ENCODE assay signal across 1 cellular context in the genomic region with DNA sequence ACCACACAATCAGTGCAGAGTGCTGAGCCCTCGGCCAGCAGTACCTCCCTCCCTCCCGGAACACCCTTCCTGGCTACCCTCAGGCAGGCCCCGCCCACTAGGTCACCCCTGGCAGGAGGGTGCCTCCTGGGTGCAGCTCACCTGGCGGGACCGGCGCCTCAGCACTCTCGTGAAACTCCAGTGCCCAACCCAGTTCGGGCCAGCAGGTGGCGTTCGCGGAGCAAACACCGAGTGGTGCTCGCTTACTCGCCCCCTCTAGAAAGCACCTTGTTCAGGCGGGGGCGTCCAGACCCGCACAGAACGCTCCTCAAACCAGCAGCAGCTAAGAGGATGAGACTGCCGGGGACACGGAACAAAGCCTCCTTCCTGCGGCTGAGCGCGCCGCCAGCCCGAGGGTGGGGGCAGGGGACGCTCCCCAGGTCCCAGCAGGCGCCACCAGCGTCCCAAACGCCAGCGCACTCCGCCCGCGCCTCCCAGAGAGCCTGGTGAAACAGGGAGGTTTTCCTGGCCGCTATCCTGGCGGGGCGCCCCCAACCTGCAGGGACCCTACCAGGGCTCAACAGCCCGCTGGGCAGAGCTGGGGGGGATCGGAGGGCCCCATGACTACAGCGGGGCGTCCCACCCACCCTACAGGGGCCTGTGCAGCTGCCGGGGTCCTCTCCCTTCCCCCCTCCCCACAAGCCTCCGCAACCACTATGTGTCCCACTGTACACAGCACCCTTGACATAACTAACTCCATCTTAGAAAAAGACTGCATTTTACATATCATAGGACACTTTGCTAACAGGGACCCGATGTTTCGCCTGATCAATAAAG.
TF ChIP-seq lines count a peak whose summit lies in the region.

No MANE protein-coding gene starts in this region.

TF ChIP-seq in HepG2, 621 proteins besides CTCF, POLR2A, EP300 and RAD21 (continued from another document and continues in another):
- TF ChIP-seq, protein P1, sequence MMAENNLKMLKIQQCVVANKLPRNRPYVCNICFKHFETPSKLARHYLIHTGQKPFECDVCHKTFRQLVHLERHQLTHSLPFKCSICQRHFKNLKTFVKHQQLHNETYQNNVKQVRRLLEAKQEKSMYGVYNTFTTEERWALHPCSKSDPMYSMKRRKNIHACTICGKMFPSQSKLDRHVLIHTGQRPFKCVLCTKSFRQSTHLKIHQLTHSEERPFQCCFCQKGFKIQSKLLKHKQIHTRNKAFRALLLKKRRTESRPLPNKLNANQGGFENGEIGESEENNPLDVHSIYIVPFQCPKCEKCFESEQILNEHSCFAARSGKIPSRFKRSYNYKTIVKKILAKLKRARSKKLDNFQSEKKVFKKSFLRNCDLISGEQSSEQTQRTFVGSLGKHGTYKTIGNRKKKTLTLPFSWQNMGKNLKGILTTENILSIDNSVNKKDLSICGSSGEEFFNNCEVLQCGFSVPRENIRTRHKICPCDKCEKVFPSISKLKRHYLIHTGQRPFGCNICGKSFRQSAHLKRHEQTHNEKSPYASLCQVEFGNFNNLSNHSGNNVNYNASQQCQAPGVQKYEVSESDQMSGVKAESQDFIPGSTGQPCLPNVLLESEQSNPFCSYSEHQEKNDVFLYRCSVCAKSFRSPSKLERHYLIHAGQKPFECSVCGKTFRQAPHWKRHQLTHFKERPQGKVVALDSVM (CRISPR knock-in tag; IDR thresholded peaks at IDR 0.05): no peak
- TF ChIP-seq CBFB (CRISPR knock-in tag; IDR thresholded peaks at IDR 0.05): no peak
- no peak for TF ChIP-seq CHCHD3 (CRISPR knock-in tag; IDR thresholded peaks at IDR 0.05)
- peak; percentile 61; the same call in 1 of the 2 replicates for TF ChIP-seq KDM3A (CRISPR knock-in tag; IDR thresholded peaks at IDR 0.05; ENCODE audit: low read depth)
- no peak for TF ChIP-seq NR1H2 (CRISPR knock-in tag; IDR thresholded peaks at IDR 0.05; ENCODE audit: borderline replicate concordance, low read depth)
- no peak for TF ChIP-seq PRMT3 (CRISPR knock-in tag; IDR thresholded peaks at IDR 0.05; ENCODE audit: borderline replicate concordance, low read depth)
- TF ChIP-seq ZNF737 (CRISPR knock-in tag; IDR thresholded peaks at IDR 0.05; ENCODE audit: borderline replicate concordance): no peak
- TF ChIP-seq, protein P2, sequence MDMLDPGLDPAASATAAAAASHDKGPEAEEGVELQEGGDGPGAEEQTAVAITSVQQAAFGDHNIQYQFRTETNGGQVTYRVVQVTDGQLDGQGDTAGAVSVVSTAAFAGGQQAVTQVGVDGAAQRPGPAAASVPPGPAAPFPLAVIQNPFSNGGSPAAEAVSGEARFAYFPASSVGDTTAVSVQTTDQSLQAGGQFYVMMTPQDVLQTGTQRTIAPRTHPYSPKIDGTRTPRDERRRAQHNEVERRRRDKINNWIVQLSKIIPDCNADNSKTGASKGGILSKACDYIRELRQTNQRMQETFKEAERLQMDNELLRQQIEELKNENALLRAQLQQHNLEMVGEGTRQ (IDR thresholded peaks at IDR 0.05; ENCODE audit: low read depth, low read length): no peak
- TF ChIP-seq, protein P2 (CRISPR knock-in tag; IDR thresholded peaks at IDR 0.05; ENCODE audit: borderline replicate concordance): no peak
- TF ChIP-seq FOXO1 (CRISPR knock-in tag; IDR thresholded peaks at IDR 0.05): 0 out of 2 replicates have a peak, but pooled peaks have one; percentile 36
- no peak for TF ChIP-seq CREB1 (IDR thresholded peaks at IDR 0.05)
- no peak for TF ChIP-seq CREB1 (CRISPR knock-in tag; IDR thresholded peaks at IDR 0.05)
- TF ChIP-seq ELF4 (CRISPR knock-in tag; IDR thresholded peaks at IDR 0.05; ENCODE audit: borderline replicate concordance): no peak
- TF ChIP-seq ZNF549 (CRISPR knock-in tag; IDR thresholded peaks at IDR 0.05): no peak
- no peak for TF ChIP-seq FIP1L1 (IDR thresholded peaks at IDR 0.05; ENCODE audit: borderline replicate concordance, insufficient read depth, low read depth, low read length)
- TF ChIP-seq, protein P3, sequence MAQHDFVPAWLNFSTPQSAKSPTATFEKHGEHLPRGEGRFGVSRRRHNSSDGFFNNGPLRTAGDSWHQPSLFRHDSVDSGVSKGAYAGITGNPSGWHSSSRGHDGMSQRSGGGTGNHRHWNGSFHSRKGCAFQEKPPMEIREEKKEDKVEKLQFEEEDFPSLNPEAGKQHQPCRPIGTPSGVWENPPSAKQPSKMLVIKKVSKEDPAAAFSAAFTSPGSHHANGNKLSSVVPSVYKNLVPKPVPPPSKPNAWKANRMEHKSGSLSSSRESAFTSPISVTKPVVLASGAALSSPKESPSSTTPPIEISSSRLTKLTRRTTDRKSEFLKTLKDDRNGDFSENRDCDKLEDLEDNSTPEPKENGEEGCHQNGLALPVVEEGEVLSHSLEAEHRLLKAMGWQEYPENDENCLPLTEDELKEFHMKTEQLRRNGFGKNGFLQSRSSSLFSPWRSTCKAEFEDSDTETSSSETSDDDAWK (CRISPR knock-in tag; IDR thresholded peaks at IDR 0.05): no peak
- no peak for TF ChIP-seq SKI (IDR thresholded peaks at IDR 0.05; ENCODE audit: partially characterized antibody)
- 0 out of 2 replicates have a peak, but pooled peaks have one; percentile 19 for TF ChIP-seq MIER3 (CRISPR knock-in tag; IDR thresholded peaks at IDR 0.05; ENCODE audit: borderline replicate concordance)
- TF ChIP-seq, protein P4, sequence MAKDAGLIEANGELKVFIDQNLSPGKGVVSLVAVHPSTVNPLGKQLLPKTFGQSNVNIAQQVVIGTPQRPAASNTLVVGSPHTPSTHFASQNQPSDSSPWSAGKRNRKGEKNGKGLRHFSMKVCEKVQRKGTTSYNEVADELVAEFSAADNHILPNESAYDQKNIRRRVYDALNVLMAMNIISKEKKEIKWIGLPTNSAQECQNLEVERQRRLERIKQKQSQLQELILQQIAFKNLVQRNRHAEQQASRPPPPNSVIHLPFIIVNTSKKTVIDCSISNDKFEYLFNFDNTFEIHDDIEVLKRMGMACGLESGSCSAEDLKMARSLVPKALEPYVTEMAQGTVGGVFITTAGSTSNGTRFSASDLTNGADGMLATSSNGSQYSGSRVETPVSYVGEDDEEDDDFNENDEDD (CRISPR knock-in tag; IDR thresholded peaks at IDR 0.05; ENCODE audit: borderline replicate concordance): peak; percentile 43; the same call in 1 of the 2 replicates
- peak; percentile 32; the same call in 1 of the 2 replicates for TF ChIP-seq ZNF644 (CRISPR knock-in tag; IDR thresholded peaks at IDR 0.05; ENCODE audit: low read depth)
- TF ChIP-seq, protein P5, sequence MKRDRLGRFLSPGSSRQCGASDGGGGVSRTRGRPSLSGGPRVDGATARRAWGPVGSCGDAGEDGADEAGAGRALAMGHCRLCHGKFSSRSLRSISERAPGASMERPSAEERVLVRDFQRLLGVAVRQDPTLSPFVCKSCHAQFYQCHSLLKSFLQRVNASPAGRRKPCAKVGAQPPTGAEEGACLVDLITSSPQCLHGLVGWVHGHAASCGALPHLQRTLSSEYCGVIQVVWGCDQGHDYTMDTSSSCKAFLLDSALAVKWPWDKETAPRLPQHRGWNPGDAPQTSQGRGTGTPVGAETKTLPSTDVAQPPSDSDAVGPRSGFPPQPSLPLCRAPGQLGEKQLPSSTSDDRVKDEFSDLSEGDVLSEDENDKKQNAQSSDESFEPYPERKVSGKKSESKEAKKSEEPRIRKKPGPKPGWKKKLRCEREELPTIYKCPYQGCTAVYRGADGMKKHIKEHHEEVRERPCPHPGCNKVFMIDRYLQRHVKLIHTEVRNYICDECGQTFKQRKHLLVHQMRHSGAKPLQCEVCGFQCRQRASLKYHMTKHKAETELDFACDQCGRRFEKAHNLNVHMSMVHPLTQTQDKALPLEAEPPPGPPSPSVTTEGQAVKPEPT (CRISPR knock-in tag; IDR thresholded peaks at IDR 0.05; ENCODE audit: low read depth): no peak
- peak; percentile 52; the same call in 1 of the 2 replicates for TF ChIP-seq ERF (CRISPR knock-in tag; IDR thresholded peaks at IDR 0.05)
- peak; percentile 38; the same call in 1 of the 2 replicates for TF ChIP-seq ZNF121 (CRISPR knock-in tag; IDR thresholded peaks at IDR 0.05)
- TF ChIP-seq ZNF619 (CRISPR knock-in tag; IDR thresholded peaks at IDR 0.05): no peak
- no peak for TF ChIP-seq MATR3 (CRISPR knock-in tag; IDR thresholded peaks at IDR 0.05)
- 0 out of 2 replicates have a peak, but pooled peaks have one; percentile 27 for TF ChIP-seq CHD2 (IDR thresholded peaks at IDR 0.05; ENCODE audit: low read depth, low read length)
- peak; percentile 46 for TF ChIP-seq PHF8 (CRISPR knock-in tag; IDR thresholded peaks at IDR 0.05)
- TF ChIP-seq FOXM1 (CRISPR knock-in tag; IDR thresholded peaks at IDR 0.05): no peak
- TF ChIP-seq ZNF10 (CRISPR knock-in tag; IDR thresholded peaks at IDR 0.05; ENCODE audit: borderline replicate concordance, low read depth): no peak
- peak; percentile 70; the same call in 1 of the 2 replicates for TF ChIP-seq REPIN1 (CRISPR knock-in tag; IDR thresholded peaks at IDR 0.05; ENCODE audit: borderline replicate concordance, low read depth)
- TF ChIP-seq ZNF292 (CRISPR knock-in tag; IDR thresholded peaks at IDR 0.05; ENCODE audit: borderline replicate concordance, low read depth): peak; percentile 64
- no peak for TF ChIP-seq NFRKB (IDR thresholded peaks at IDR 0.05)
- TF ChIP-seq ZNF670 (CRISPR knock-in tag; IDR thresholded peaks at IDR 0.05; ENCODE audit: borderline replicate concordance): no peak
- TF ChIP-seq MXD4 (CRISPR knock-in tag; IDR thresholded peaks at IDR 0.05): no peak
- peak; percentile 31; the same call in 1 of the 2 replicates for TF ChIP-seq ZNF563 (CRISPR knock-in tag; IDR thresholded peaks at IDR 0.05)
- TF ChIP-seq TBP (CRISPR knock-in tag; IDR thresholded peaks at IDR 0.05): no peak
- TF ChIP-seq, protein P6, sequence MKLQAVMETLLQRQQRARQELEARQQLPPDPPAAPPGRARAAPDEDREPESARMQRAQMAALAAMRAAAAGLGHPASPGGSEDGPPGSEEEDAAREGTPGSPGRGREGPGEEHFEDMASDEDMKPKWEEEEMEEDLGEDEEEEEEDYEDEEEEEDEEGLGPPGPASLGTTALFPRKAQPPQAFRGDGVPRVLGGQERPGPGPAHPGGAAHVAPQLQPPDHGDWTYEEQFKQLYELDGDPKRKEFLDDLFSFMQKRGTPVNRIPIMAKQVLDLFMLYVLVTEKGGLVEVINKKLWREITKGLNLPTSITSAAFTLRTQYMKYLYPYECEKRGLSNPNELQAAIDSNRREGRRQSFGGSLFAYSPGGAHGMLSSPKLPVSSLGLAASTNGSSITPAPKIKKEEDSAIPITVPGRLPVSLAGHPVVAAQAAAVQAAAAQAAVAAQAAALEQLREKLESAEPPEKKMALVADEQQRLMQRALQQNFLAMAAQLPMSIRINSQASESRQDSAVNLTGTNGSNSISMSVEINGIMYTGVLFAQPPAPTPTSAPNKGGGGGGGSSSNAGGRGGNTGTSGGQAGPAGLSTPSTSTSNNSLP (IDR thresholded peaks at IDR 0.05; ENCODE audit: low read depth, low read length): 0 out of 2 replicates have a peak, but pooled peaks have one; percentile 6
- TF ChIP-seq, protein P7, sequence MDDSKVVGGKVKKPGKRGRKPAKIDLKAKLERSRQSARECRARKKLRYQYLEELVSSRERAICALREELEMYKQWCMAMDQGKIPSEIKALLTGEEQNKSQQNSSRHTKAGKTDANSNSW (CRISPR knock-in tag; IDR thresholded peaks at IDR 0.05; ENCODE audit: borderline replicate concordance): no peak
- no peak for TF ChIP-seq MEIS1 (CRISPR knock-in tag; IDR thresholded peaks at IDR 0.05; ENCODE audit: borderline replicate concordance)
- no peak for TF ChIP-seq XBP1 (CRISPR knock-in tag; IDR thresholded peaks at IDR 0.05)
- TF ChIP-seq ZFP41 (CRISPR knock-in tag; IDR thresholded peaks at IDR 0.05; ENCODE audit: borderline replicate concordance): no peak
- TF ChIP-seq REL (CRISPR knock-in tag; conservative IDR thresholded peaks at IDR 0.05): no peak
- no peak for TF ChIP-seq NCOA1 (CRISPR knock-in tag; IDR thresholded peaks at IDR 0.05)
- TF ChIP-seq ZFP36 (IDR thresholded peaks at IDR 0.05; ENCODE audit: borderline replicate concordance, low read depth, low read length, partially characterized antibody): no peak
- no peak for TF ChIP-seq KDM4B (CRISPR knock-in tag; IDR thresholded peaks at IDR 0.05)
- TF ChIP-seq ZNF878 (CRISPR knock-in tag; IDR thresholded peaks at IDR 0.05): no peak
- TF ChIP-seq, protein P8, sequence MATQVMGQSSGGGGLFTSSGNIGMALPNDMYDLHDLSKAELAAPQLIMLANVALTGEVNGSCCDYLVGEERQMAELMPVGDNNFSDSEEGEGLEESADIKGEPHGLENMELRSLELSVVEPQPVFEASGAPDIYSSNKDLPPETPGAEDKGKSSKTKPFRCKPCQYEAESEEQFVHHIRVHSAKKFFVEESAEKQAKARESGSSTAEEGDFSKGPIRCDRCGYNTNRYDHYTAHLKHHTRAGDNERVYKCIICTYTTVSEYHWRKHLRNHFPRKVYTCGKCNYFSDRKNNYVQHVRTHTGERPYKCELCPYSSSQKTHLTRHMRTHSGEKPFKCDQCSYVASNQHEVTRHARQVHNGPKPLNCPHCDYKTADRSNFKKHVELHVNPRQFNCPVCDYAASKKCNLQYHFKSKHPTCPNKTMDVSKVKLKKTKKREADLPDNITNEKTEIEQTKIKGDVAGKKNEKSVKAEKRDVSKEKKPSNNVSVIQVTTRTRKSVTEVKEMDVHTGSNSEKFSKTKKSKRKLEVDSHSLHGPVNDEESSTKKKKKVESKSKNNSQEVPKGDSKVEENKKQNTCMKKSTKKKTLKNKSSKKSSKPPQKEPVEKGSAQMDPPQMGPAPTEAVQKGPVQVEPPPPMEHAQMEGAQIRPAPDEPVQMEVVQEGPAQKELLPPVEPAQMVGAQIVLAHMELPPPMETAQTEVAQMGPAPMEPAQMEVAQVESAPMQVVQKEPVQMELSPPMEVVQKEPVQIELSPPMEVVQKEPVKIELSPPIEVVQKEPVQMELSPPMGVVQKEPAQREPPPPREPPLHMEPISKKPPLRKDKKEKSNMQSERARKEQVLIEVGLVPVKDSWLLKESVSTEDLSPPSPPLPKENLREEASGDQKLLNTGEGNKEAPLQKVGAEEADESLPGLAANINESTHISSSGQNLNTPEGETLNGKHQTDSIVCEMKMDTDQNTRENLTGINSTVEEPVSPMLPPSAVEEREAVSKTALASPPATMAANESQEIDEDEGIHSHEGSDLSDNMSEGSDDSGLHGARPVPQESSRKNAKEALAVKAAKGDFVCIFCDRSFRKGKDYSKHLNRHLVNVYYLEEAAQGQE (IDR thresholded peaks at IDR 0.05; ENCODE audit: borderline replicate concordance in 1 of 2, low read depth in 1 of 2, low read length in 2 of 2): no peak
- peak; percentile 55; the same call in 1 of the 2 replicates for TF ChIP-seq ZNF768 (CRISPR knock-in tag; IDR thresholded peaks at IDR 0.05)
- 0 out of 2 replicates have a peak, but pooled peaks have one; percentile 48 for TF ChIP-seq MEF2D (CRISPR knock-in tag; IDR thresholded peaks at IDR 0.05)
- peak; percentile 17; the same call in 1 of the 2 replicates for TF ChIP-seq HMG20A (CRISPR knock-in tag; IDR thresholded peaks at IDR 0.05; ENCODE audit: borderline replicate concordance)
- no peak for TF ChIP-seq ZNF720 (CRISPR knock-in tag; IDR thresholded peaks at IDR 0.05)
